In genomic region chr1:15847100-15847892, GRCh38 we compare ENCODE assay signal across 1 cellular context.
TF ChIP-seq lines count a peak whose summit lies in the region.

A gene with protein sequence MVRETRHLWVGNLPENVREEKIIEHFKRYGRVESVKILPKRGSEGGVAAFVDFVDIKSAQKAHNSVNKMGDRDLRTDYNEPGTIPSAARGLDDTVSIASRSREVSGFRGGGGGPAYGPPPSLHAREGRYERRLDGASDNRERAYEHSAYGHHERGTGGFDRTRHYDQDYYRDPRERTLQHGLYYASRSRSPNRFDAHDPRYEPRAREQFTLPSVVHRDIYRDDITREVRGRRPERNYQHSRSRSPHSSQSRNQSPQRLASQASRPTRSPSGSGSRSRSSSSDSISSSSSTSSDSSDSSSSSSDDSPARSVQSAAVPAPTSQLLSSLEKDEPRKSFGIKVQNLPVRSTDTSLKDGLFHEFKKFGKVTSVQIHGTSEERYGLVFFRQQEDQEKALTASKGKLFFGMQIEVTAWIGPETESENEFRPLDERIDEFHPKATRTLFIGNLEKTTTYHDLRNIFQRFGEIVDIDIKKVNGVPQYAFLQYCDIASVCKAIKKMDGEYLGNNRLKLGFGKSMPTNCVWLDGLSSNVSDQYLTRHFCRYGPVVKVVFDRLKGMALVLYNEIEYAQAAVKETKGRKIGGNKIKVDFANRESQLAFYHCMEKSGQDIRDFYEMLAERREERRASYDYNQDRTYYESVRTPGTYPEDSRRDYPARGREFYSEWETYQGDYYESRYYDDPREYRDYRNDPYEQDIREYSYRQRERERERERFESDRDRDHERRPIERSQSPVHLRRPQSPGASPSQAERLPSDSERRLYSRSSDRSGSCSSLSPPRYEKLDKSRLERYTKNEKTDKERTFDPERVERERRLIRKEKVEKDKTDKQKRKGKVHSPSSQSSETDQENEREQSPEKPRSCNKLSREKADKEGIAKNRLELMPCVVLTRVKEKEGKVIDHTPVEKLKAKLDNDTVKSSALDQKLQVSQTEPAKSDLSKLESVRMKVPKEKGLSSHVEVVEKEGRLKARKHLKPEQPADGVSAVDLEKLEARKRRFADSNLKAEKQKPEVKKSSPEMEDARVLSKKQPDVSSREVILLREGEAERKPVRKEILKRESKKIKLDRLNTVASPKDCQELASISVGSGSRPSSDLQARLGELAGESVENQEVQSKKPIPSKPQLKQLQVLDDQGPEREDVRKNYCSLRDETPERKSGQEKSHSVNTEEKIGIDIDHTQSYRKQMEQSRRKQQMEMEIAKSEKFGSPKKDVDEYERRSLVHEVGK (N-terminal part only) (plus strand): TSS chr1:15847707. CDS start chr1:15848068, 361 bp downstream.

TF ChIP-seq in K562, 482 proteins besides CTCF, POLR2A, EP300 and RAD21 (continued from another document and continues in another):
- TF ChIP-seq, protein P1, sequence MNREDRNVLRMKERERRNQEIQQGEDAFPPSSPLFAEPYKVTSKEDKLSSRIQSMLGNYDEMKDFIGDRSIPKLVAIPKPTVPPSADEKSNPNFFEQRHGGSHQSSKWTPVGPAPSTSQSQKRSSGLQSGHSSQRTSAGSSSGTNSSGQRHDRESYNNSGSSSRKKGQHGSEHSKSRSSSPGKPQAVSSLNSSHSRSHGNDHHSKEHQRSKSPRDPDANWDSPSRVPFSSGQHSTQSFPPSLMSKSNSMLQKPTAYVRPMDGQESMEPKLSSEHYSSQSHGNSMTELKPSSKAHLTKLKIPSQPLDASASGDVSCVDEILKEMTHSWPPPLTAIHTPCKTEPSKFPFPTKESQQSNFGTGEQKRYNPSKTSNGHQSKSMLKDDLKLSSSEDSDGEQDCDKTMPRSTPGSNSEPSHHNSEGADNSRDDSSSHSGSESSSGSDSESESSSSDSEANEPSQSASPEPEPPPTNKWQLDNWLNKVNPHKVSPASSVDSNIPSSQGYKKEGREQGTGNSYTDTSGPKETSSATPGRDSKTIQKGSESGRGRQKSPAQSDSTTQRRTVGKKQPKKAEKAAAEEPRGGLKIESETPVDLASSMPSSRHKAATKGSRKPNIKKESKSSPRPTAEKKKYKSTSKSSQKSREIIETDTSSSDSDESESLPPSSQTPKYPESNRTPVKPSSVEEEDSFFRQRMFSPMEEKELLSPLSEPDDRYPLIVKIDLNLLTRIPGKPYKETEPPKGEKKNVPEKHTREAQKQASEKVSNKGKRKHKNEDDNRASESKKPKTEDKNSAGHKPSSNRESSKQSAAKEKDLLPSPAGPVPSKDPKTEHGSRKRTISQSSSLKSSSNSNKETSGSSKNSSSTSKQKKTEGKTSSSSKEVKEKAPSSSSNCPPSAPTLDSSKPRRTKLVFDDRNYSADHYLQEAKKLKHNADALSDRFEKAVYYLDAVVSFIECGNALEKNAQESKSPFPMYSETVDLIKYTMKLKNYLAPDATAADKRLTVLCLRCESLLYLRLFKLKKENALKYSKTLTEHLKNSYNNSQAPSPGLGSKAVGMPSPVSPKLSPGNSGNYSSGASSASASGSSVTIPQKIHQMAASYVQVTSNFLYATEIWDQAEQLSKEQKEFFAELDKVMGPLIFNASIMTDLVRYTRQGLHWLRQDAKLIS (CRISPR knock-in tag; IDR thresholded peaks at IDR 0.05) = no peak
- peak; percentile 97 for TF ChIP-seq CCNT2 (IDR thresholded peaks at IDR 0.05; ENCODE audit: borderline replicate concordance, extremely low read depth, insufficient read length, low read depth, low read length)
- 0 out of 2 replicates have a peak, but pooled peaks have one; percentile 41 for TF ChIP-seq ZNF584 (CRISPR knock-in tag; IDR thresholded peaks at IDR 0.05; ENCODE audit: low read depth)
- TF ChIP-seq, protein P2, sequence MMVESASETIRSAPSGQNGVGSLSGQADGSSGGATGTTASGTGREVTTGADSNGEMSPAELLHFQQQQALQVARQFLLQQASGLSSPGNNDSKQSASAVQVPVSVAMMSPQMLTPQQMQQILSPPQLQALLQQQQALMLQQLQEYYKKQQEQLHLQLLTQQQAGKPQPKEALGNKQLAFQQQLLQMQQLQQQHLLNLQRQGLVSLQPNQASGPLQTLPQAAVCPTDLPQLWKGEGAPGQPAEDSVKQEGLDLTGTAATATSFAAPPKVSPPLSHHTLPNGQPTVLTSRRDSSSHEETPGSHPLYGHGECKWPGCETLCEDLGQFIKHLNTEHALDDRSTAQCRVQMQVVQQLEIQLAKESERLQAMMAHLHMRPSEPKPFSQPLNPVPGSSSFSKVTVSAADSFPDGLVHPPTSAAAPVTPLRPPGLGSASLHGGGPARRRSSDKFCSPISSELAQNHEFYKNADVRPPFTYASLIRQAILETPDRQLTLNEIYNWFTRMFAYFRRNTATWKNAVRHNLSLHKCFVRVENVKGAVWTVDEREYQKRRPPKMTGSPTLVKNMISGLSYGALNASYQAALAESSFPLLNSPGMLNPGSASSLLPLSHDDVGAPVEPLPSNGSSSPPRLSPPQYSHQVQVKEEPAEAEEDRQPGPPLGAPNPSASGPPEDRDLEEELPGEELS (CRISPR knock-in tag; IDR thresholded peaks at IDR 0.05; ENCODE audit: borderline replicate concordance) = no peak
- TF ChIP-seq, protein P3, sequence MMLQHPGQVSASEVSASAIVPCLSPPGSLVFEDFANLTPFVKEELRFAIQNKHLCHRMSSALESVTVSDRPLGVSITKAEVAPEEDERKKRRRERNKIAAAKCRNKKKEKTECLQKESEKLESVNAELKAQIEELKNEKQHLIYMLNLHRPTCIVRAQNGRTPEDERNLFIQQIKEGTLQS (IDR thresholded peaks at IDR 0.05) = no peak
- TF ChIP-seq, protein P3 (CRISPR knock-in tag; conservative IDR thresholded peaks at IDR 0.05) = peak; percentile 72; the same call in 1 of the 2 replicates
- peak in 1 of 2 experiments; percentile 70; a peak in 2 of 4 replicates for TF ChIP-seq RCOR1 (IDR thresholded peaks at IDR 0.05; ENCODE audit: borderline replicate concordance in 1 of 2, low read depth in 2 of 2, low read length in 2 of 2)
- peak; percentile 88 for TF ChIP-seq POLR2H (tag; IDR thresholded peaks at IDR 0.05; ENCODE audit: low read depth)
- peak; percentile 42 to 85; a peak in 3 of 4 replicates for TF ChIP-seq UBTF (IDR thresholded peaks at IDR 0.05; ENCODE audit: borderline replicate concordance in 1 of 2, low read depth in 2 of 2, low read length in 2 of 2)
- TF ChIP-seq HDAC8 (tag; IDR thresholded peaks at IDR 0.05) = no peak
- TF ChIP-seq RHOXF2B (CRISPR knock-in tag; conservative IDR thresholded peaks at IDR 0.05) = 0 out of 2 replicates have a peak, but pooled peaks have one; percentile 50
- peak in 1 of 2 experiments; percentile 60; a peak in 2 of 4 replicates for TF ChIP-seq NONO (IDR thresholded peaks at IDR 0.05; ENCODE audit: low read depth in 2 of 2, low read length in 1 of 2)
- TF ChIP-seq, protein P4, sequence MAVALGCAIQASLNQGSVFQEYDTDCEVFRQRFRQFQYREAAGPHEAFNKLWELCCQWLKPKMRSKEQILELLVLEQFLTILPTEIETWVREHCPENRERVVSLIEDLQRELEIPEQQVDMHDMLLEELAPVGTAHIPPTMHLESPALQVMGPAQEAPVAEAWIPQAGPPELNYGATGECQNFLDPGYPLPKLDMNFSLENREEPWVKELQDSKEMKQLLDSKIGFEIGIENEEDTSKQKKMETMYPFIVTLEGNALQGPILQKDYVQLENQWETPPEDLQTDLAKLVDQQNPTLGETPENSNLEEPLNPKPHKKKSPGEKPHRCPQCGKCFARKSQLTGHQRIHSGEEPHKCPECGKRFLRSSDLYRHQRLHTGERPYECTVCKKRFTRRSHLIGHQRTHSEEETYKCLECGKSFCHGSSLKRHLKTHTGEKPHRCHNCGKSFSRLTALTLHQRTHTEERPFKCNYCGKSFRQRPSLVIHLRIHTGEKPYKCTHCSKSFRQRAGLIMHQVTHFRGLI (CRISPR knock-in tag; IDR thresholded peaks at IDR 0.05) = no peak
- no peak for TF ChIP-seq XRCC5 (IDR thresholded peaks at IDR 0.05; ENCODE audit: low read depth, low read length)
- no peak for TF ChIP-seq ATF1 (CRISPR knock-in tag; IDR thresholded peaks at IDR 0.05)
- peak; percentile 20 for TF ChIP-seq ATF1 (tag; IDR thresholded peaks at IDR 0.05)
- peak; percentile 84 for TF ChIP-seq ZNF644 (tag; IDR thresholded peaks at IDR 0.05; ENCODE audit: low read depth)
- peak; percentile 100 for TF ChIP-seq CTBP1 (IDR thresholded peaks at IDR 0.05; ENCODE audit: borderline replicate concordance)
- TF ChIP-seq, protein P5, sequence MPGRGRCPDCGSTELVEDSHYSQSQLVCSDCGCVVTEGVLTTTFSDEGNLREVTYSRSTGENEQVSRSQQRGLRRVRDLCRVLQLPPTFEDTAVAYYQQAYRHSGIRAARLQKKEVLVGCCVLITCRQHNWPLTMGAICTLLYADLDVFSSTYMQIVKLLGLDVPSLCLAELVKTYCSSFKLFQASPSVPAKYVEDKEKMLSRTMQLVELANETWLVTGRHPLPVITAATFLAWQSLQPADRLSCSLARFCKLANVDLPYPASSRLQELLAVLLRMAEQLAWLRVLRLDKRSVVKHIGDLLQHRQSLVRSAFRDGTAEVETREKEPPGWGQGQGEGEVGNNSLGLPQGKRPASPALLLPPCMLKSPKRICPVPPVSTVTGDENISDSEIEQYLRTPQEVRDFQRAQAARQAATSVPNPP (IDR thresholded peaks at IDR 0.05; ENCODE audit: borderline replicate concordance, insufficient read depth, insufficient read length) = no peak
- TF ChIP-seq CREB5 (CRISPR knock-in tag; IDR thresholded peaks at IDR 0.05) = no peak
- peak; percentile 86 for TF ChIP-seq SMAD4 (CRISPR knock-in tag; conservative IDR thresholded peaks at IDR 0.05)
- no peak; the same call in 1 of the 2 replicates for TF ChIP-seq ZNF431 (CRISPR knock-in tag; IDR thresholded peaks at IDR 0.05)
- no peak for TF ChIP-seq ZNF133 (CRISPR knock-in tag; IDR thresholded peaks at IDR 0.05)
- no peak for TF ChIP-seq EGR1 (conservative IDR thresholded peaks at IDR 0.05)
- no peak for TF ChIP-seq SRSF1 (IDR thresholded peaks at IDR 0.05; ENCODE audit: low read depth, low read length)
- TF ChIP-seq PHF20 (IDR thresholded peaks at IDR 0.05; ENCODE audit: partially characterized antibody) = no peak
- no peak for TF ChIP-seq TRIM25 (IDR thresholded peaks at IDR 0.05; ENCODE audit: borderline replicate concordance)
- TF ChIP-seq NUFIP1 (IDR thresholded peaks at IDR 0.05; ENCODE audit: partially characterized antibody) = no peak
- 0 out of 2 replicates have a peak, but pooled peaks have one; percentile 35 for TF ChIP-seq ZNF140 (CRISPR knock-in tag; IDR thresholded peaks at IDR 0.05)
- no peak for TF ChIP-seq ZNF354B (CRISPR knock-in tag; IDR thresholded peaks at IDR 0.05)
- TF ChIP-seq POU5F1 (IDR thresholded peaks at IDR 0.05; ENCODE audit: borderline replicate concordance, low read depth, low read length, partially characterized antibody) = peak; percentile 48
- peak in 1 of 2 experiments; percentile 88; a peak in 3 of 4 replicates for TF ChIP-seq MAZ (CRISPR knock-in tag; conservative IDR thresholded peaks at IDR 0.05 in 1 of 2, IDR thresholded peaks at IDR 0.05 in 1 of 2)
